ENCODE assay signal across 38 cellular contexts in the genomic region with DNA sequence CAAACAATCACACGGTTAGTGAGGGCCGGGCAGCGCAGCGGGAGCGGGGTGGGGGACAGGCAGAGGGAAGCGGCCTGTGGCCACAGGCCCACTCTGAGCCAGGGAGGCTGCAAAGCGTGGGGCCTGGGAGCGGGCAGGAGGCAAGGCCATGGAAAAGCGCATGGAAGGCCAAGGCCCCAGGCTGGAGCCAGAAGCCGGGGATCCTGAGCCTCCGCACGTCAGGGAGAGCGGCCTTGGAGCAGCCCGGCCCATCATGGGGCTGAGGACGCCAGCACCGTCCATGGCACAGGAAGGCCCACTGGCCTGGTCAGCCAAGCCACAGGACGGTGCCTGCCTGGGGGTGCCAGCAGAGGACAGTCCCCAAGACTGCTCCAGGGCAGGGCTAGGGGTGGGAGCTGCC. TPM values are rescaled to one million over a fixed set of nuclear protein-coding genes. Genes with fewer than 3 reads are reported as not detected.
"Had no signal": no experiment of that assay in that cellular context is flagged by ENCODE, and none has a peak within 500 bp of the region (broad histone marks: within the 10 kb centered on the region; RNA-seq: fewer than 3 reads in every experiment).

No MANE protein-coding gene starts in this region.

- H3K27me3 Mint-ChIP-seq: activated CD4-positive, alpha-beta T cell treated with anti-CD3 and anti-CD28 coated beads, Interleukin-2, amount 10 ng/mL, durations not matched to agents 24 days and 14 days; activated CD8-positive, alpha-beta T cell treated with anti-CD3 and anti-CD28 coated beads for 36 hours; activated naive CD8-positive, alpha-beta T cell treated with anti-CD3 and anti-CD28 coated beads for 36 hours; activated T-helper 17 cell treated with anti-CD3 and anti-CD28 coated beads, Interleukin-2, amount 50 U/mL, for 72 hours had no signal

- H3K36me3 Mint-ChIP-seq: activated CD4-positive, alpha-beta memory T cell treated with anti-CD3 and anti-CD28 coated beads for 36 hours; activated naive CD4-positive, alpha-beta T cell treated with anti-CD3 and anti-CD28 coated beads, Interleukin-2, amount 50 U/mL, for 72 hours; activated naive CD8-positive, alpha-beta T cell treated with anti-CD3 and anti-CD28 coated beads for 36 hours had no signal

- H3K9me3 ChIP-seq: adrenal gland, body of pancreas, breast epithelium had no signal

- ATAC-seq: activated CD8-positive, alpha-beta T cell treated with anti-CD3 and anti-CD28 coated beads for 36 hours; activated T-helper 17 cell treated with anti-CD3 and anti-CD28 coated beads, Interleukin-2, amount 50 U/mL, for 72 hours; body of pancreas had no signal

- DNase-seq: activated B cell treated with CpG ODN at 0.5 μM for 24 hours; activated CD4-positive, alpha-beta memory T cell treated with anti-CD3 and anti-CD28 coated beads for 36 hours; activated CD4-positive, alpha-beta T cell treated with anti-CD3 and anti-CD28 coated beads for 4 hours; activated CD4-positive, alpha-beta T cell treated with anti-CD3 and anti-CD28 coated beads, Interleukin-2, amount 10 ng/mL, durations not matched to agents 24 days and 14 days; activated CD4-positive, alpha-beta T cell treated with anti-CD3 and anti-CD28 coated beads, Interleukin-2, amount 50 U/mL, for 1 hour; activated CD4-positive, alpha-beta T cell treated with anti-CD3 and anti-CD28 coated beads, Interleukin-2, amount 50 U/mL, for 4 hours; activated CD4-positive, CD25-positive, alpha-beta regulatory T cell treated with anti-CD3 and anti-CD28 coated beads, Interleukin-2, amount 50 U/mL, for 72 hours; activated CD8-positive, alpha-beta memory T cell treated with anti-CD3 and anti-CD28 coated beads, Interleukin-2, amount 50 U/mL, for 4 hours; activated CD8-positive, alpha-beta T cell treated with anti-CD3 and anti-CD28 coated beads for 36 hours; activated effector memory CD4-positive, alpha-beta T cell treated with anti-CD3 and anti-CD28 coated beads, Interleukin-2, amount 50 U/mL, for 16 hours; activated gamma-delta T cell treated with Interleukin-2 at 50 U/mL for 16 hours; activated naive CD4-positive, alpha-beta T cell; activated naive CD4-positive, alpha-beta T cell treated with anti-CD3 and anti-CD28 coated beads for 36 hours; activated naive CD4-positive, alpha-beta T cell treated with anti-CD3 and anti-CD28 coated beads, Interleukin-2, amount 50 U/mL, for 16 hours; activated naive CD8-positive, alpha-beta T cell treated with anti-CD3 and anti-CD28 coated beads for 36 hours; activated T-cell treated with anti-CD3 and anti-CD28 coated beads for 4 hours; activated T-cell treated with anti-CD3 and anti-CD28 coated beads, Interleukin-2, amount 50 U/mL, for 1 hour; activated T-cell treated with anti-CD3 and anti-CD28 coated beads, Interleukin-2, amount 50 U/mL, for 4 hours; activated T-cell treated with anti-CD3 and anti-CD28 coated beads, Interleukin-2, amount 50 U/mL, for 72 hours; amniotic stem cell; aorta; body of pancreas; brain microvascular endothelial cell; central memory CD4-positive, alpha-beta T cell; T-helper 1 cell; T-helper 2 cell; T-helper 9 cell had no signal

- H3K9me3 Mint-ChIP-seq: activated B cell treated with CpG ODN at 0.5 μM for 24 hours; activated CD4-positive, alpha-beta memory T cell treated with anti-CD3 and anti-CD28 coated beads for 36 hours; activated CD4-positive, alpha-beta T cell treated with anti-CD3 and anti-CD28 coated beads, Interleukin-2, amount 10 ng/mL, durations not matched to agents 24 days and 14 days; activated CD8-positive, alpha-beta T cell treated with anti-CD3 and anti-CD28 coated beads for 36 hours; activated naive CD4-positive, alpha-beta T cell treated with anti-CD3 and anti-CD28 coated beads for 36 hours; activated naive CD4-positive, alpha-beta T cell treated with anti-CD3 and anti-CD28 coated beads, Interleukin-2, amount 50 U/mL, for 72 hours; activated naive CD8-positive, alpha-beta T cell treated with anti-CD3 and anti-CD28 coated beads for 36 hours; activated T-cell treated with anti-CD3 and anti-CD28 coated beads, Interleukin-2, amount 50 U/mL, for 4 hours; activated T-cell treated with anti-CD3 and anti-CD28 coated beads, Interleukin-2, amount 50 U/mL, for 72 hours; activated T-helper 1 cell treated with anti-CD3 and anti-CD28 coated beads, Interleukin-12 subunit alpha, Interleukin-12 subunit beta, Interleukin-2, Interleukin-4 antibody, amounts not matched to agents 30 ng/mL and 10 ng/mL and 1 ng/mL, durations not matched to agents 14 hours and 24 hours and 36 hours; activated T-helper 17 cell treated with anti-CD3 and anti-CD28 coated beads, Interleukin-2, amount 50 U/mL, for 72 hours; T-helper 1 cell treated with Interleukin-12 subunit alpha and Interleukin-12 subunit beta and Interleukin-4 antibody, amounts not matched to agents 30 μg/mL and 1 μg/mL, for 36 hours; T-helper 2 cell treated with Interferon-gamma antibody and Interleukin-4, amounts not matched to agents 5 μg/mL and 100 μg/mL, for 36 hours had no signal

- H3K4me3 ChIP-seq: adrenal gland, body of pancreas, breast epithelium had no signal

- H3K27me3 ChIP-seq: adrenal gland, body of pancreas, brain microvascular endothelial cell had no signal

- H3K4me3 Mint-ChIP-seq: activated B cell treated with CpG ODN at 0.5 μM for 24 hours; activated CD4-positive, alpha-beta memory T cell treated with anti-CD3 and anti-CD28 coated beads for 36 hours; activated CD4-positive, alpha-beta T cell treated with anti-CD3 and anti-CD28 coated beads, Interleukin-2, amount 10 ng/mL, durations not matched to agents 24 days and 14 days; activated CD8-positive, alpha-beta T cell treated with anti-CD3 and anti-CD28 coated beads for 36 hours; activated naive CD4-positive, alpha-beta T cell treated with anti-CD3 and anti-CD28 coated beads for 36 hours; activated naive CD8-positive, alpha-beta T cell treated with anti-CD3 and anti-CD28 coated beads for 36 hours; activated T-cell treated with anti-CD3 and anti-CD28 coated beads, Interleukin-2, amount 50 U/mL, for 4 hours; activated T-cell treated with anti-CD3 and anti-CD28 coated beads, Interleukin-2, amount 50 U/mL, for 72 hours; activated T-helper 1 cell treated with anti-CD3 and anti-CD28 coated beads, Interleukin-12 subunit alpha, Interleukin-12 subunit beta, Interleukin-2, Interleukin-4 antibody, amounts not matched to agents 30 ng/mL and 10 ng/mL and 1 ng/mL, durations not matched to agents 14 hours and 24 hours and 36 hours; activated T-helper 17 cell treated with anti-CD3 and anti-CD28 coated beads, Interleukin-2, amount 50 U/mL, for 72 hours; T-helper 1 cell treated with Interleukin-12 subunit alpha and Interleukin-12 subunit beta and Interleukin-4 antibody, amounts not matched to agents 30 μg/mL and 1 μg/mL, for 36 hours; T-helper 2 cell treated with Interferon-gamma antibody and Interleukin-4, amounts not matched to agents 5 μg/mL and 100 μg/mL, for 36 hours had no signal

- H3K36me3 ChIP-seq: adrenal gland, brain microvascular endothelial cell, breast epithelium had no signal

- H3K27ac Mint-ChIP-seq: activated B cell treated with CpG ODN at 0.5 μM for 24 hours; activated CD4-positive, alpha-beta memory T cell treated with anti-CD3 and anti-CD28 coated beads for 36 hours; activated CD4-positive, alpha-beta T cell treated with anti-CD3 and anti-CD28 coated beads, Interleukin-2, amount 10 ng/mL, durations not matched to agents 24 days and 14 days; activated CD8-positive, alpha-beta T cell treated with anti-CD3 and anti-CD28 coated beads for 36 hours; activated naive CD4-positive, alpha-beta T cell treated with anti-CD3 and anti-CD28 coated beads for 36 hours; activated naive CD4-positive, alpha-beta T cell treated with anti-CD3 and anti-CD28 coated beads, Interleukin-2, amount 50 U/mL, for 72 hours; activated naive CD8-positive, alpha-beta T cell treated with anti-CD3 and anti-CD28 coated beads for 36 hours; activated T-cell treated with anti-CD3 and anti-CD28 coated beads, Interleukin-2, amount 50 U/mL, for 72 hours; activated T-helper 1 cell treated with anti-CD3 and anti-CD28 coated beads, Interleukin-12 subunit alpha, Interleukin-12 subunit beta, Interleukin-2, Interleukin-4 antibody, amounts not matched to agents 30 ng/mL and 10 ng/mL and 1 ng/mL, durations not matched to agents 14 hours and 24 hours and 36 hours; activated T-helper 17 cell treated with anti-CD3 and anti-CD28 coated beads, Interleukin-2, amount 50 U/mL, for 72 hours; T-helper 1 cell treated with Interleukin-12 subunit alpha and Interleukin-12 subunit beta and Interleukin-4 antibody, amounts not matched to agents 30 μg/mL and 1 μg/mL, for 36 hours; T-helper 2 cell treated with Interferon-gamma antibody and Interleukin-4, amounts not matched to agents 5 μg/mL and 100 μg/mL, for 36 hours had no signal

- H3K4me1 ChIP-seq: adrenal gland, body of pancreas, breast epithelium had no signal

- H3K27ac ChIP-seq: adrenal gland, body of pancreas, brain microvascular endothelial cell, breast epithelium, VCaP had no signal

- H3K4me1 Mint-ChIP-seq: activated B cell treated with CpG ODN at 0.5 μM for 24 hours; activated CD4-positive, alpha-beta T cell treated with anti-CD3 and anti-CD28 coated beads, Interleukin-2, amount 10 ng/mL, durations not matched to agents 24 days and 14 days had no signal

RNA-seq across cellular contexts. Expression of gene AQP12A, which starts 43.1 kb away (rescaled TPM):
- total RNA-seq: activated B cell treated with CpG ODN at 0.5 μM for 24 hours; activated CD4-positive, alpha-beta memory T cell treated with anti-CD3 and anti-CD28 coated beads for 36 hours; activated CD4-positive, alpha-beta T cell treated with anti-CD3 and anti-CD28 coated beads, Interleukin-2, amount 10 ng/mL, durations not matched to agents 24 days and 14 days; activated CD8-positive, alpha-beta memory T cell treated with anti-CD3 and anti-CD28 coated beads for 36 hours; activated CD8-positive, alpha-beta T cell treated with anti-CD3 and anti-CD28 coated beads for 36 hours; activated naive CD4-positive, alpha-beta T cell treated with anti-CD3 and anti-CD28 coated beads for 36 hours; activated naive CD4-positive, alpha-beta T cell treated with anti-CD3 and anti-CD28 coated beads, Interleukin-2, amount 50 U/mL, for 72 hours; activated naive CD8-positive, alpha-beta T cell treated with anti-CD3 and anti-CD28 coated beads for 36 hours; activated T-cell treated with anti-CD3 and anti-CD28 coated beads, Interleukin-2, amount 50 U/mL, for 4 hours; activated T-cell treated with anti-CD3 and anti-CD28 coated beads, Interleukin-2, amount 50 U/mL, for 72 hours; activated T-helper 1 cell treated with anti-CD3 and anti-CD28 coated beads, Interleukin-12 subunit alpha, Interleukin-12 subunit beta, Interleukin-2, Interleukin-4 antibody, amounts not matched to agents 30 ng/mL and 10 ng/mL and 1 ng/mL, durations not matched to agents 14 hours and 24 hours and 36 hours; activated T-helper 17 cell treated with anti-CD3 and anti-CD28 coated beads, Interleukin-2, amount 50 U/mL, for 72 hours; adrenal gland; aorta; astrocyte; breast epithelium; cardiac septum had no signal
- polyA plus RNA-seq: adrenal gland had no signal

RNA-seq across cellular contexts. Expression of gene AQP12B, which starts 52.1 kb away (rescaled TPM):
- total RNA-seq: activated B cell treated with CpG ODN at 0.5 μM for 24 hours; activated CD4-positive, alpha-beta memory T cell treated with anti-CD3 and anti-CD28 coated beads for 36 hours; activated CD4-positive, alpha-beta T cell treated with anti-CD3 and anti-CD28 coated beads, Interleukin-2, amount 10 ng/mL, durations not matched to agents 24 days and 14 days; activated CD8-positive, alpha-beta memory T cell treated with anti-CD3 and anti-CD28 coated beads for 36 hours; activated CD8-positive, alpha-beta T cell treated with anti-CD3 and anti-CD28 coated beads for 36 hours; activated naive CD4-positive, alpha-beta T cell treated with anti-CD3 and anti-CD28 coated beads for 36 hours; activated naive CD4-positive, alpha-beta T cell treated with anti-CD3 and anti-CD28 coated beads, Interleukin-2, amount 50 U/mL, for 72 hours; activated naive CD8-positive, alpha-beta T cell treated with anti-CD3 and anti-CD28 coated beads for 36 hours; activated T-cell treated with anti-CD3 and anti-CD28 coated beads, Interleukin-2, amount 50 U/mL, for 4 hours; activated T-cell treated with anti-CD3 and anti-CD28 coated beads, Interleukin-2, amount 50 U/mL, for 72 hours; activated T-helper 1 cell treated with anti-CD3 and anti-CD28 coated beads, Interleukin-12 subunit alpha, Interleukin-12 subunit beta, Interleukin-2, Interleukin-4 antibody, amounts not matched to agents 30 ng/mL and 10 ng/mL and 1 ng/mL, durations not matched to agents 14 hours and 24 hours and 36 hours; activated T-helper 17 cell treated with anti-CD3 and anti-CD28 coated beads, Interleukin-2, amount 50 U/mL, for 72 hours; adrenal gland; aorta; astrocyte; breast epithelium; cardiac septum had no signal
